Comparison of ENCODE assay signal across 9 cellular contexts in genomic region chr15:30992465-30992864, GRCh38. TPM values are rescaled to one million over a fixed set of nuclear protein-coding genes. Genes with fewer than 3 reads are reported as not detected.
DNase-seq lines count a peak whose midpoint lies in the region; ATAC-seq and TF ChIP-seq lines count a peak whose summit lies in the region.
"Had no signal": no experiment of that assay in that cellular context is flagged by ENCODE, and none has a peak within 500 bp of the region (broad histone marks: within the 10 kb centered on the region; RNA-seq: fewer than 3 reads in every experiment).

No MANE protein-coding gene starts in this region.

- H3K36me3 Mint-ChIP-seq in CD14-positive monocyte (peaks cover 11 to 15% of the 10 kb centered on the region in 2 donors), chondrocyte (ENCODE audit: low read depth) (no peaks in the 10 kb centered on the region)
- no peaks in the 10 kb centered on the region for H3K36me3 Mint-ChIP-seq in natural killer cell treated with Interleukin-12 subunit alpha and Interleukin-12 subunit beta and Interleukin-15 and Interleukin-18, amount 100 ng/mL, for 72 hours

- H3K4me3 Mint-ChIP-seq in CD14-positive monocyte (peak overlapping the region; percentile 59 to 81), chondrocyte (ENCODE audit: unreplicated experiment) (peak overlapping the region; percentile 54)
- H3K4me3 Mint-ChIP-seq in natural killer cell treated with Interleukin-12 subunit alpha and Interleukin-12 subunit beta and Interleukin-15 and Interleukin-18, amount 100 ng/mL, for 72 hours = peak overlapping the region; percentile 85

- no peak for TF ChIP-seq CTCF in CD14-positive monocyte (IDR thresholded peaks at IDR 0.05)
- no peak for TF ChIP-seq CTCF in chondrocyte (IDR thresholded peaks at IDR 0.05)
- no peak for TF ChIP-seq CTCF in GM13976 (IDR thresholded peaks at IDR 0.05; ENCODE audit: borderline replicate concordance, control extremely low read depth, extremely low read depth, insufficient read depth, missing control alignments)

- H3K4me1 ChIP-seq in Karpas-422 (ENCODE audit: low read length) = peaks cover 15% of the 10 kb centered on the region

- in situ Hi-C loops in GM13976 (cut with MboI; ENCODE audit: low sequenced_read_pairs, unreplicated experiment) = no loop called here

- no peak for DNase-seq in CD14-positive monocyte (ENCODE audit: low spot score)
- peak; percentile 43 for DNase-seq in Karpas-422
- no peak for DNase-seq in chondrocyte (ENCODE audit: low spot score)
- no peak for DNase-seq in natural killer cell treated with Interleukin-12 subunit alpha and Interleukin-12 subunit beta and Interleukin-15 and Interleukin-18, amount 100 ng/mL, for 72 hours (ENCODE audit: low spot score)
- no peak for DNase-seq in GM13976 (ENCODE audit: low spot score)
- no peak for DNase-seq in NCI-H187 treated with DMSO at 0.1 percent for 48 hours (lab: John Stamatoyannopoulos, UW)
- DNase-seq: SIG-M5 had no signal

- H3K9me3 ChIP-seq in Karpas-422 (ENCODE audit: low read length) = no peaks in the 10 kb centered on the region

- H3K9me3 Mint-ChIP-seq in CD14-positive monocyte (peaks cover 0 to 3% (median 1%) of the 10 kb centered on the region in 7 donors), chondrocyte (ENCODE audit: low read depth) (no peaks in the 10 kb centered on the region)
- H3K9me3 Mint-ChIP-seq in natural killer cell treated with Interleukin-12 subunit alpha and Interleukin-12 subunit beta and Interleukin-15 and Interleukin-18, amount 100 ng/mL, for 72 hours = no peaks in the 10 kb centered on the region

- no peak overlapping the region for H3K27ac ChIP-seq in Karpas-422 (ENCODE audit: low read length)

- H3K4me1 Mint-ChIP-seq in CD14-positive monocyte (peaks cover 18% of the 10 kb centered on the region), chondrocyte (ENCODE audit: low read depth) (peaks cover 23% of the 10 kb centered on the region)
- H3K4me1 Mint-ChIP-seq in natural killer cell treated with Interleukin-12 subunit alpha and Interleukin-12 subunit beta and Interleukin-15 and Interleukin-18, amount 100 ng/mL, for 72 hours (ENCODE audit: low read depth in 2 of 2) = peaks cover 16 to 21% of the 10 kb centered on the region in 2 donors

- H4K20me1 ChIP-seq in Karpas-422 (ENCODE audit: insufficient read depth, low read depth, low read length) = no peaks in the 10 kb centered on the region

- H3K79me2 ChIP-seq in Karpas-422 (ENCODE audit: low read length) = peaks cover 28% of the 10 kb centered on the region

- peak overlapping the region; percentile 85 for H3K9ac ChIP-seq in Karpas-422 (ENCODE audit: low read length)

- H3K27ac Mint-ChIP-seq in CD14-positive monocyte (peak overlapping the region in 3 of 7 donors; percentile 44 to 82 (median 65)), chondrocyte (ENCODE audit: unreplicated experiment) (peak overlapping the region; percentile 38)
- peak overlapping the region; percentile 59 to 81 for H3K27ac Mint-ChIP-seq in natural killer cell treated with Interleukin-12 subunit alpha and Interleukin-12 subunit beta and Interleukin-15 and Interleukin-18, amount 100 ng/mL, for 72 hours

- H3K27me3 ChIP-seq in Karpas-422 (ENCODE audit: low read length) = no peaks in the 10 kb centered on the region

- H3K27me3 Mint-ChIP-seq in CD14-positive monocyte (ENCODE audit: low read depth in 3 of 3) = peaks cover 0 to 3% (median 2%) of the 10 kb centered on the region in 3 donors
- no peaks in the 10 kb centered on the region for H3K27me3 Mint-ChIP-seq in chondrocyte (ENCODE audit: low read depth)
- H3K27me3 Mint-ChIP-seq in natural killer cell treated with Interleukin-12 subunit alpha and Interleukin-12 subunit beta and Interleukin-15 and Interleukin-18, amount 100 ng/mL, for 72 hours = no peaks in the 10 kb centered on the region

- peak overlapping the region; percentile 90 for H3K4me2 ChIP-seq in Karpas-422 (ENCODE audit: low read depth, low read length, poor library complexity, severe bottlenecking)

- no peak for ATAC-seq in natural killer cell treated with Interleukin-12 subunit alpha and Interleukin-12 subunit beta and Interleukin-15 and Interleukin-18, amount 100 ng/mL, for 72 hours
- ATAC-seq in HG03439 (IDR thresholded peaks at IDR 0.05; ENCODE audit: unreplicated experiment) (no peak), HG03442 (IDR thresholded peaks at IDR 0.05; ENCODE audit: unreplicated experiment) (no peak)

- H3K36me3 ChIP-seq in Karpas-422 (ENCODE audit: insufficient read depth, low read length) = no peaks in the 10 kb centered on the region

- peak overlapping the region; percentile 84 for H3K4me3 ChIP-seq in Karpas-422 (ENCODE audit: low read length)

- peak overlapping the region; percentile 92; the same call in 1 of the 2 replicates for H2AFZ ChIP-seq in Karpas-422 (ENCODE audit: low read length)

- intact Hi-C loops in CD14-positive monocyte (cut with micrococcal nuclease) = loop anchor here in 1 of 2 donors (5.0 to 10.0 kb wide), 2 partner anchors 52 to 335 kb away; partner anchors contain the start of gene KLF13

- no peaks in the 10 kb centered on the region for H3K9me2 ChIP-seq in Karpas-422 (replicated peaks; ENCODE audit: insufficient read depth, low read length)

RNA-seq across cellular contexts. Expression of gene MTMR10, which starts 1.0 kb away (rescaled TPM):
- 10 to 100 TPM in 1 of 2 donors, 1 to 10 TPM in 1; 8.7 to 15.9 TPM for polyA plus RNA-seq in CD14-positive monocyte
- total RNA-seq in Karpas-422 (2014; rRNA removed; shearing (Covaris generic); ENCODE audit: low replicate concordance) = 13.1 and 25.5 TPM in 2 replicates
- 14.9 to 16.5 TPM (median 16.1 TPM) in 3 replicates for total RNA-seq in chondrocyte
- 10 to 100 TPM; 19.1 to 21.5 TPM for total RNA-seq in natural killer cell treated with Interleukin-12 subunit alpha and Interleukin-12 subunit beta and Interleukin-15 and Interleukin-18, amount 100 ng/mL, for 72 hours
